Comparison of ENCODE assay signal across 8 cellular contexts in genomic region chr17:78377858-78378224, GRCh38. TPM values are rescaled to one million over a fixed set of nuclear protein-coding genes. Genes with fewer than 3 reads are reported as not detected.
DNase-seq lines count a peak whose midpoint lies in the region; ATAC-seq and TF ChIP-seq lines count a peak whose summit lies in the region.

No MANE protein-coding gene starts in this region.

- H3K9me3 ChIP-seq in DND-41 (ENCODE audit: insufficient read depth, low read length, severe bottlenecking) (no peaks in the 10 kb centered on the region), RWPE2 (ENCODE audit: severe bottlenecking) (no peaks in the 10 kb centered on the region), ovary (no peaks in the 10 kb centered on the region)

- peak overlapping the region in 1 of 2 experiments; percentile 89; a peak in 2 of 4 replicates for H3K4me3 ChIP-seq in DND-41 (ENCODE audit: low read depth in 1 of 2, low read length in 2 of 2)
- H3K4me3 ChIP-seq in RWPE2 (ENCODE audit: severe bottlenecking): peak overlapping the region; percentile 95
- peak overlapping the region; percentile 82 for H3K4me3 ChIP-seq in epithelial cell of proximal tubule (ENCODE audit: low read depth, low read length)
- peak overlapping the region; percentile 95 for H3K4me3 ChIP-seq in ovary

- TF ChIP-seq POLR2A in ovary (IDR thresholded peaks at IDR 0.05): no peak

- H3K27ac ChIP-seq in DND-41 (ENCODE audit: low read length): peak overlapping the region; percentile 64
- peak overlapping the region; percentile 87 for H3K27ac ChIP-seq in RWPE2 (ENCODE audit: poor library complexity, severe bottlenecking)
- peak overlapping the region in 1 of 2 donors; percentile 47 for H3K27ac ChIP-seq in ovary

- intact Hi-C loops in ovary (cut with DNase I): loop anchor here in 1 of 4 donors (10.0 kb wide), 1 partner anchor 253 kb away; the partner anchor contains the start of gene TMC6

- peaks cover 16% of the 10 kb centered on the region for H3K36me3 ChIP-seq in DND-41 (ENCODE audit: insufficient read depth, low read length)
- peaks cover 13% of the 10 kb centered on the region for H3K36me3 ChIP-seq in RWPE2 (ENCODE audit: low read depth)
- no peaks in the 10 kb centered on the region for H3K36me3 ChIP-seq in ovary

- H3K9ac ChIP-seq in DND-41 (ENCODE audit: low read depth, low read length): peak overlapping the region; percentile 69

- peak overlapping the region; percentile 95 for H3K4me2 ChIP-seq in DND-41 (ENCODE audit: insufficient read depth, low read length)

- 37 to 51% (median 47%) methylated on average over 14 of the region's 14 CpGs for WGBS in ovary, 3 donors

- H4K20me1 ChIP-seq in DND-41 (ENCODE audit: insufficient read depth, low read length): peaks cover 22% of the 10 kb centered on the region

- H2AFZ ChIP-seq in DND-41 (ENCODE audit: low read depth, low read length): peak overlapping the region; percentile 99

- peaks cover 39% of the 10 kb centered on the region for H3K4me1 ChIP-seq in DND-41 (ENCODE audit: insufficient read depth, low read length)
- peaks cover 49% of the 10 kb centered on the region for H3K4me1 ChIP-seq in RWPE2 (ENCODE audit: insufficient read depth, poor library complexity, severe bottlenecking)
- peaks cover 1% of the 10 kb centered on the region for H3K4me1 ChIP-seq in ovary (ENCODE audit: insufficient read depth)

- no peak for TF ChIP-seq EP300 in ovary (IDR thresholded peaks at IDR 0.05)

- TF ChIP-seq CTCF in DND-41 (IDR thresholded peaks at IDR 0.05; ENCODE audit: borderline replicate concordance, extremely low read depth, low read length, poor library complexity, severe bottlenecking): no peak
- TF ChIP-seq CTCF in RWPE2 (IDR thresholded peaks at IDR 0.05; ENCODE audit: poor library complexity, severe bottlenecking): no peak
- no peak for TF ChIP-seq CTCF in epithelial cell of proximal tubule (conservative IDR thresholded peaks at IDR 0.05; ENCODE audit: low read depth, low read length)
- TF ChIP-seq CTCF in ovary (IDR thresholded peaks at IDR 0.05): no peak
- no peak for TF ChIP-seq CTCF in GM10266 (IDR thresholded peaks at IDR 0.05; ENCODE audit: control insufficient read depth, insufficient read depth, low read depth, missing control alignments)

- no peaks in the 10 kb centered on the region for H3K27me3 ChIP-seq in DND-41 (ENCODE audit: insufficient read depth, low read length, poor library complexity)
- H3K27me3 ChIP-seq in RWPE2 (ENCODE audit: insufficient read depth, poor library complexity, severe bottlenecking): no peaks in the 10 kb centered on the region
- no peaks in the 10 kb centered on the region for H3K27me3 ChIP-seq in ovary

- peaks cover 42% of the 10 kb centered on the region for H3K79me2 ChIP-seq in DND-41 (ENCODE audit: insufficient read depth, low read length)

- no peak for ATAC-seq in DND-41 (ENCODE audit: insufficient read depth, low read depth)
- ATAC-seq in RWPE2 (ENCODE audit: low read depth): no peak
- ATAC-seq in HG03520 (IDR thresholded peaks at IDR 0.05; ENCODE audit: unreplicated experiment): no peak

- no peak for DNase-seq in DND-41
- no peak for DNase-seq in RWPE2 (ENCODE audit: low spot score)
- no peak for DNase-seq in epithelial cell of proximal tubule (ENCODE audit: low read depth)
- no peak for DNase-seq in ovary
- DNase-seq in AG08396 (ENCODE audit: low spot score): no peak
- DNase-seq in GM10266 (ENCODE audit: extremely low spot score): no peak
- no peak for DNase-seq in SKM-1 (lab: John Stamatoyannopoulos, UW; ENCODE audit: unreplicated experiment)

RNA-seq across cellular contexts. Expression of gene PGS1, which starts 0.6 kb away (rescaled TPM):
- 28.7 and 40.6 TPM in 2 replicates for total RNA-seq in epithelial cell of proximal tubule
- total RNA-seq in ovary: 10 to 100 TPM; 27.2 to 50.2 (median 37.6) TPM
- polyA plus RNA-seq in ovary: 10 to 100 TPM; 13.5 to 28.7 TPM

RNA-seq across cellular contexts. Expression of gene SOCS3, which starts 18.0 kb away (rescaled TPM):
- 42.8 and 69.2 TPM in 2 replicates for total RNA-seq in epithelial cell of proximal tubule
- 100 to 1,000 TPM in 2 of 7 donors, 10 to 100 TPM in 5; 14.4 to 284 (median 56.5) TPM for total RNA-seq in ovary
- 10 to 100 TPM; 21.9 to 69.5 TPM for polyA plus RNA-seq in ovary
